8 cellular contexts compared by ENCODE assay signal in genomic region chr5:172322028-172322965, GRCh38. TPM values are rescaled to one million over a fixed set of nuclear protein-coding genes. Genes with fewer than 3 reads are reported as not detected.
DNase-seq lines count a peak whose midpoint lies in the region; ATAC-seq lines count a peak whose summit lies in the region.

No MANE protein-coding gene starts in this region.

- no peak overlapping the region for H3K4me3 ChIP-seq in trophoblast cell (ENCODE audit: low read depth, low read length)

- H3K27me3 ChIP-seq in trophoblast cell (ENCODE audit: insufficient read depth, low read length): no peaks in the 10 kb centered on the region

- no peak overlapping the region for H3K23ac ChIP-seq in trophoblast cell (ENCODE audit: low read length)

- no peak overlapping the region for H3K18ac ChIP-seq in trophoblast cell (ENCODE audit: low read length)

- H3K79me2 ChIP-seq in trophoblast cell (ENCODE audit: control insufficient read depth, insufficient read depth, low read length, poor library complexity): no peaks in the 10 kb centered on the region

- H2BK12ac ChIP-seq in trophoblast cell (ENCODE audit: low read length): peak overlapping the region; percentile 66

- no peak overlapping the region for H4K91ac ChIP-seq in trophoblast cell (ENCODE audit: low read depth, low read length)

- H3K79me1 ChIP-seq in trophoblast cell (ENCODE audit: low read length): peaks cover 5% of the 10 kb centered on the region

- no CpG with 5 or more reads among the region's 9 CpGs for WGBS in trophoblast cell (ENCODE audit: extremely low coverage, insufficient coverage, insufficient read length)

- no peak overlapping the region for H2BK5ac ChIP-seq in trophoblast cell (ENCODE audit: low read depth, low read length, poor library complexity)

- H3K9me3 ChIP-seq in trophoblast cell (ENCODE audit: insufficient read depth, low read depth, low read length): no peaks in the 10 kb centered on the region

- H3K27ac ChIP-seq in trophoblast cell (ENCODE audit: low read depth, low read length): peak overlapping the region; percentile 1

- no peak overlapping the region for H4K12ac ChIP-seq in trophoblast cell (ENCODE audit: low read depth, low read length)

- H2AFZ ChIP-seq in trophoblast cell (ENCODE audit: insufficient read depth, low read length, poor library complexity): no peak overlapping the region

- no peak overlapping the region for H3K9ac ChIP-seq in trophoblast cell (ENCODE audit: low read length)

- no peak overlapping the region for H2AK5ac ChIP-seq in trophoblast cell (ENCODE audit: low read length)

- H3K4me1 ChIP-seq in trophoblast cell (ENCODE audit: control insufficient read depth in 1 of 2, insufficient read depth in 2 of 2, low read length in 2 of 2): peaks cover 0 to 5% of the 10 kb centered on the region in 2 experiments

- peak; percentile 82 for ATAC-seq in GM18907 (IDR thresholded peaks at IDR 0.05; ENCODE audit: unreplicated experiment)
- ATAC-seq in HG02973 (IDR thresholded peaks at IDR 0.05; ENCODE audit: unreplicated experiment): peak; percentile 54

- no peak overlapping the region for H3K4me2 ChIP-seq in trophoblast cell (ENCODE audit: low read length)

- peak; percentile 31 for DNase-seq in RPMI7951 (ENCODE audit: low read depth)
- no peak for DNase-seq in trophoblast cell
- no peak for DNase-seq in stimulated activated CD4-positive, alpha-beta T cell treated with anti-CD3 and anti-CD28 coated beads, Interleukin-4, amount 100 ng/mL, for 4 hours
- DNase-seq in central memory CD4-positive, alpha-beta T cell: no peak
- DNase-seq in cerebellar cortex (ENCODE audit: low spot score): no peak
- no peak for DNase-seq in T-helper 1 cell

- H3K36me3 ChIP-seq in trophoblast cell (ENCODE audit: control insufficient read depth in 1 of 2, insufficient read depth in 2 of 2, low read length in 2 of 2): no peaks in the 10 kb centered on the region

- peak overlapping the region; percentile 73 for H2BK120ac ChIP-seq in trophoblast cell (ENCODE audit: insufficient read depth, low read length, poor library complexity)

- H4K8ac ChIP-seq in trophoblast cell (ENCODE audit: low read depth, low read length): no peak overlapping the region

- no peak overlapping the region for H3K4ac ChIP-seq in trophoblast cell (ENCODE audit: low read depth, low read length)

- H3K14ac ChIP-seq in trophoblast cell (ENCODE audit: low read length): no peak overlapping the region

RNA-seq across cellular contexts. Expression of gene UBTD2, which starts 38.7 kb away (rescaled TPM):
- total RNA-seq in RPMI7951 (2014; rRNA removed; shearing (Covaris generic)): 24.1 and 26.8 TPM in 2 replicates
- 30.4 and 31.5 TPM in 2 replicates for polyA plus RNA-seq in trophoblast cell (2013)
